Comparison of ENCODE assay signal across 8 cellular contexts in the genomic region with DNA sequence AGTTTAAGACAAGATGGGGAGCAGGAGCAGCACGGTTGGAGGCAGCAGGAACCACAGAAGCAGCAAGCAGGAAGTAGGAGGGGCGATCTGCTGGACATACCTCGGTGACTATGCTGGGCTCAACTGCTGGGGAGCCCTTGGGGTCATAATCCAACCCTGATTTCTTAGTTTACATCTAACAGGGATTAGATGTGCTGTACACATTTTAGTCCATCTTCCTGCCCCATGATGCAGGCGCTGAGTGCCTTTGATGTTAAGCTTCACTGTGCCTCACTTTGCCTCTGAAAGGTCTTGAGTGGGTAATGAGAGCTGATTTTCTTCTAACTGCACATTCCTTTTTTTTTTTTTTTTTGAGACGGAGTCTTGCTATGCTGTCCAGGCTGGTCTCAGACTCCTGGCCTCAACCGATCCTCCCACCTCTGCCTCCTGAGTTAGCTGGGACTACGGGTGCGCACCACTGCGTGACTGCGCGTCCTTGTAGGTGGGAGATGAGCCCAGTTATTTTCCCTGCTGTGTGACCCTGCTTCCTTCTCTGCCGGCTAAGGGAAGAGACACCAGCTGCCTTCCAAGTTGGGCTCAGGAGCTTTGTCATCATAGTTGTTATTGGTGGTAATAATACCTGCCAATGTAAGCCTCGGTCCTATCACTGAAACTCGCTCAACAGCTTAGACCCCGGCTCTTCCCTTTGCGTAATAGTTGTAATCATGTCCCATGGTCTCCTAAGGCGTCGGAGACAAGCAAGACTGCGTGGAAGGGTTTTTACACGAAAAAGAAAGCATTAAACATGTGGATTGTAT. TPM values are rescaled to one million over a fixed set of nuclear protein-coding genes. Genes with fewer than 3 reads are reported as not detected.
DNase-seq lines count a peak whose midpoint lies in the region; ATAC-seq, FAIRE-seq and TF ChIP-seq lines count a peak whose summit lies in the region.

No MANE protein-coding gene starts in this region.

- H3K27ac ChIP-seq in angular gyrus (ENCODE audit: low read depth, low read length) = peak overlapping the region; percentile 55
- H3K27ac ChIP-seq in thoracic aorta = peak overlapping the region in 1 of 2 donors; percentile 3

- DNase-seq in activated CD4-positive, alpha-beta T cell treated with anti-CD3 and anti-CD28 coated beads for 48 hours = peak; percentile 52
- no peak for DNase-seq in activated CD4-positive, alpha-beta T cell treated with anti-CD3 and anti-CD28 coated beads for 1 hour
- DNase-seq in NCI-H460 (ENCODE audit: extremely low read depth, low read depth) (peak; percentile 11), left colon (peak; percentile 58 to 70), thoracic aorta (ENCODE audit: low spot score) (no peak), GM19239 (ENCODE audit: insufficient read length, low spot score) (no peak)

- ATAC-seq in left colon (peak; percentile 25), thoracic aorta (ENCODE audit: insufficient number of reproducible peaks, low FRiP score, low read depth) (no peak), GM21825 (IDR thresholded peaks at IDR 0.05; ENCODE audit: unreplicated experiment) (no peak)

- H3K36me3 ChIP-seq in thoracic aorta = no peaks in the 10 kb centered on the region

- H3K4me1 ChIP-seq in thoracic aorta (ENCODE audit: control insufficient read depth in 1 of 2, low read depth in 2 of 2) = peaks cover 5 to 7% of the 10 kb centered on the region in 2 donors

- no peak for FAIRE-seq in GM19239 (lab: Jason Lieb, UNC)

- no peak for TF ChIP-seq CTCF in thoracic aorta (IDR thresholded peaks at IDR 0.05)

- peak overlapping the region; percentile 67 for H3K4me3 ChIP-seq in thoracic aorta

- H3K27me3 ChIP-seq in thoracic aorta (replicated peaks; ENCODE audit: insufficient read depth) = no peaks in the 10 kb centered on the region

- no peaks in the 10 kb centered on the region for H3K9me3 ChIP-seq in thoracic aorta

- intact Hi-C loops in left colon (cut with DNase I, micrococcal nuclease) = no loop called here

RNA-seq across cellular contexts. Expression of a gene that starts 1.1 kb away (rescaled TPM):
- 34.6 and 36.7 TPM in 2 replicates for total RNA-seq in NCI-H460 (2014; rRNA removed; shearing (Covaris generic))
- 8.3 and 15.2 TPM in 2 replicates for polyA plus RNA-seq in NCI-H460 (2014; cell fraction: nucleus; rRNA removed)
- total RNA-seq in left colon (10 to 100 TPM; 12.8 to 15.4 TPM), thoracic aorta (1 to 10 TPM; 2.6 to 7.3 TPM)

RNA-seq across cellular contexts. Expression of a gene that starts 54.3 kb away (rescaled TPM):
- 1.3 and 1.6 TPM in 2 replicates for total RNA-seq in NCI-H460 (2014; rRNA removed; shearing (Covaris generic))
- 0.12 and 0.26 TPM in 2 replicates for polyA plus RNA-seq in NCI-H460 (2014; cell fraction: nucleus; rRNA removed)
- 1 to 10 TPM; 1.2 to 2.2 TPM for total RNA-seq in left colon
- under 1 TPM in 1 of 2 donors, not detected in 1; 0.14 TPM for total RNA-seq in thoracic aorta

Comparison
In these comparisons a context has a peak if more than half of its experiments do, and no peak if none do; other contexts are left out.
1. DNase-seq: peak in activated CD4-positive, alpha-beta T cell treated with anti-CD3 and anti-CD28 coated beads for 48 hours (single experiment), NCI-H460 (single experiment) and left colon (2 of 2); none in activated CD4-positive, alpha-beta T cell treated with anti-CD3 and anti-CD28 coated beads for 1 hour (single experiment), thoracic aorta (single experiment) and GM19239 (single experiment).